1 cellular context compared by ENCODE assay signal in the genomic region with DNA sequence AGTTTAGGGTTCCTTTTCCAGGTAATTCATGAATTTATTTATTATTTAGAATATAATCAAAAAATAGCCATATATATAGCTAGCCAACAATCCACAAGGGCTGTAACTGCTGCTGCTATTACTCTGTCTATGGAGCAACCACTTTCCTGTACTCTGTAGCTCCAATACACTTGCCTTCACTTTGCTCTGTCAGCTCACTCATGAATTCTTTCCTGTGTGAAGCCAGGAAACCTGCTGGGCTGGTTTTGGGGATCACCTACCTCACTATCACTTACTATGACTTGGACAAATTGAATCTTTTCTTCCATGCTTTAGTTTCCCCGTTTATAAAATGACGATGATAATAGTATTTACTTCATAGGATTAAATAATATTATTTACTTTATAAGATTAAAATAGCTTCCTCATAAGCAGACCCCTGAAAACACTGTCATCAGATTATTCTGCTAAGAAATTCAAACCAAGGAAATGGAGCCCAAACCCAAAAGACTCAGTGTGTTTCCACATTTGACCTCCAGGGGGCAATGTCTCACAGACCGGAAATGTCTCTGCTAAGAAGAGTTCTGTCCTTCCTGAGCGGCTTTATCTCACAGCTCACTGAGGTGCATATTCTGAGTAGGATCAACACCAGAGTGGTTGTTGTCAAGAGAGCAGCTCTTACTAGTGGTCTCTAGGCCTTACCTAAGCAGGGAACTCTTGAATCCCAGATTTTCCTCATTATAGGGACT.
TF ChIP-seq lines count a peak whose summit lies in the region.

No MANE protein-coding gene starts in this region.

TF ChIP-seq in GM23338, 12 proteins besides CTCF, POLR2A, EP300 and RAD21 (continued from another document):
- TF ChIP-seq, protein P1, sequence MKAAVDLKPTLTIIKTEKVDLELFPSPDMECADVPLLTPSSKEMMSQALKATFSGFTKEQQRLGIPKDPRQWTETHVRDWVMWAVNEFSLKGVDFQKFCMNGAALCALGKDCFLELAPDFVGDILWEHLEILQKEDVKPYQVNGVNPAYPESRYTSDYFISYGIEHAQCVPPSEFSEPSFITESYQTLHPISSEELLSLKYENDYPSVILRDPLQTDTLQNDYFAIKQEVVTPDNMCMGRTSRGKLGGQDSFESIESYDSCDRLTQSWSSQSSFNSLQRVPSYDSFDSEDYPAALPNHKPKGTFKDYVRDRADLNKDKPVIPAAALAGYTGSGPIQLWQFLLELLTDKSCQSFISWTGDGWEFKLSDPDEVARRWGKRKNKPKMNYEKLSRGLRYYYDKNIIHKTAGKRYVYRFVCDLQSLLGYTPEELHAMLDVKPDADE (IDR thresholded peaks at IDR 0.05): no peak
- TF ChIP-seq, protein P2, sequence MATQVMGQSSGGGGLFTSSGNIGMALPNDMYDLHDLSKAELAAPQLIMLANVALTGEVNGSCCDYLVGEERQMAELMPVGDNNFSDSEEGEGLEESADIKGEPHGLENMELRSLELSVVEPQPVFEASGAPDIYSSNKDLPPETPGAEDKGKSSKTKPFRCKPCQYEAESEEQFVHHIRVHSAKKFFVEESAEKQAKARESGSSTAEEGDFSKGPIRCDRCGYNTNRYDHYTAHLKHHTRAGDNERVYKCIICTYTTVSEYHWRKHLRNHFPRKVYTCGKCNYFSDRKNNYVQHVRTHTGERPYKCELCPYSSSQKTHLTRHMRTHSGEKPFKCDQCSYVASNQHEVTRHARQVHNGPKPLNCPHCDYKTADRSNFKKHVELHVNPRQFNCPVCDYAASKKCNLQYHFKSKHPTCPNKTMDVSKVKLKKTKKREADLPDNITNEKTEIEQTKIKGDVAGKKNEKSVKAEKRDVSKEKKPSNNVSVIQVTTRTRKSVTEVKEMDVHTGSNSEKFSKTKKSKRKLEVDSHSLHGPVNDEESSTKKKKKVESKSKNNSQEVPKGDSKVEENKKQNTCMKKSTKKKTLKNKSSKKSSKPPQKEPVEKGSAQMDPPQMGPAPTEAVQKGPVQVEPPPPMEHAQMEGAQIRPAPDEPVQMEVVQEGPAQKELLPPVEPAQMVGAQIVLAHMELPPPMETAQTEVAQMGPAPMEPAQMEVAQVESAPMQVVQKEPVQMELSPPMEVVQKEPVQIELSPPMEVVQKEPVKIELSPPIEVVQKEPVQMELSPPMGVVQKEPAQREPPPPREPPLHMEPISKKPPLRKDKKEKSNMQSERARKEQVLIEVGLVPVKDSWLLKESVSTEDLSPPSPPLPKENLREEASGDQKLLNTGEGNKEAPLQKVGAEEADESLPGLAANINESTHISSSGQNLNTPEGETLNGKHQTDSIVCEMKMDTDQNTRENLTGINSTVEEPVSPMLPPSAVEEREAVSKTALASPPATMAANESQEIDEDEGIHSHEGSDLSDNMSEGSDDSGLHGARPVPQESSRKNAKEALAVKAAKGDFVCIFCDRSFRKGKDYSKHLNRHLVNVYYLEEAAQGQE (IDR thresholded peaks at IDR 0.05; ENCODE audit: unreplicated experiment): no peak
- TF ChIP-seq POLR2AphosphoS5 (IDR thresholded peaks at IDR 0.05; ENCODE audit: low read depth) (no peak), EZH2 (IDR thresholded peaks at IDR 0.05; ENCODE audit: low read depth, unreplicated experiment) (no peak), CREB1 (CRISPR knock-in tag; IDR thresholded peaks at IDR 0.05; ENCODE audit: low read depth) (no peak), STAT1 (IDR thresholded peaks at IDR 0.05; ENCODE audit: unreplicated experiment) (no peak), JUNB (IDR thresholded peaks at IDR 0.05; ENCODE audit: unreplicated experiment) (no peak), NANOG (IDR thresholded peaks at IDR 0.05; ENCODE audit: borderline replicate concordance) (no peak), ZNF331 (CRISPR knock-in tag; IDR thresholded peaks at IDR 0.05; ENCODE audit: low read depth) (no peak), ZNF114 (CRISPR knock-in tag; IDR thresholded peaks at IDR 0.05) (no peak)
